Comparison of ENCODE assay signal across 15 cellular contexts in genomic region chr3:171416061-171416460, GRCh38.
DNase-seq lines count a peak whose midpoint lies in the region; ATAC-seq and TF ChIP-seq lines count a peak whose summit lies in the region.
"Had no signal": no experiment of that assay in that cellular context is flagged by ENCODE, and none has a peak within 500 bp of the region (broad histone marks: within the 10 kb centered on the region; RNA-seq: fewer than 3 reads in every experiment).

No MANE protein-coding gene starts in this region.

- no peaks in the 10 kb centered on the region for H3K27me3 ChIP-seq in ACC112 (ENCODE audit: insufficient read depth, low read length)
- H3K27me3 ChIP-seq: BLaER1 had no signal

- DNase-seq in NCI-H226, result peak; percentile 70
- peak; percentile 36 to 47 for DNase-seq in cardiac fibroblast (ENCODE audit: low read depth in 2 of 2)
- peak; percentile 65 for DNase-seq in iris pigment epithelial cell (ENCODE audit: low read depth)
- no peak for DNase-seq in activated naive CD4-positive, alpha-beta T cell treated with anti-CD3 and anti-CD28 coated beads, Interleukin-2, amount 50 U/mL, for 16 hours
- DNase-seq in Kasumi-1 (lab: John Stamatoyannopoulos, UW), result no peak
- no peak for DNase-seq in NCI-H187 (lab: John Stamatoyannopoulos, UW)
- DNase-seq: DMS79 treated with DMSO at 0.1 percent for 48 hours, GDM1, Karpas-422, NCI-H187 treated with DMSO at 0.1 percent for 48 hours, NCI-H526 treated with DMSO at 0.1 percent for 48 hours, SHP77 treated with DMSO at 0.1 percent for 48 hours had no signal

- no peak for TF ChIP-seq CTCF in cardiac fibroblast (IDR thresholded peaks at IDR 0.05; ENCODE audit: low read depth, low read length)

- H2AFZ ChIP-seq in ACC112 (ENCODE audit: low read length, unreplicated experiment), result no peak overlapping the region

- H3K4me3 ChIP-seq in ACC112 (ENCODE audit: low read depth, low read length) (no peak overlapping the region), cardiac fibroblast (replicated peaks in 1 of 2; ENCODE audit: low read depth in 2 of 2, low read length in 2 of 2) (no peak overlapping the region)
- H3K4me3 ChIP-seq: BLaER1 had no signal

- ATAC-seq in GM21390 (IDR thresholded peaks at IDR 0.05; ENCODE audit: unreplicated experiment), result no peak

- peaks cover 32% of the 10 kb centered on the region for H3K4me1 ChIP-seq in ACC112 (ENCODE audit: control insufficient read depth, insufficient read depth, low read length, unreplicated experiment)
- H3K4me1 ChIP-seq: BLaER1 had no signal

- no peaks in the 10 kb centered on the region for H3K36me3 ChIP-seq in ACC112 (ENCODE audit: insufficient read depth, low read length)
- H3K36me3 ChIP-seq: BLaER1 had no signal

- H3K79me2 ChIP-seq in ACC112 (ENCODE audit: control insufficient read depth, insufficient read depth, low read length, unreplicated experiment), result peaks cover 2% of the 10 kb centered on the region

- peak overlapping the region; percentile 5; the same call in 1 of the 2 replicates for H3K27ac ChIP-seq in ACC112 (ENCODE audit: low read depth, low read length)
- H3K27ac ChIP-seq: BLaER1 had no signal

Comparison
In these comparisons a context has a peak if more than half of its experiments do, and no peak if none do; other contexts are left out.
1. DNase-seq: peak in NCI-H226 (single experiment), cardiac fibroblast (2 of 2) and iris pigment epithelial cell (single experiment); none in activated naive CD4-positive, alpha-beta T cell treated with anti-CD3 and anti-CD28 coated beads, Interleukin-2, amount 50 U/mL, for 16 hours (single experiment), Kasumi-1 (0 of 2) and NCI-H187 (0 of 2).